ENCODE assay signal across 19 cellular contexts in the genomic region with DNA sequence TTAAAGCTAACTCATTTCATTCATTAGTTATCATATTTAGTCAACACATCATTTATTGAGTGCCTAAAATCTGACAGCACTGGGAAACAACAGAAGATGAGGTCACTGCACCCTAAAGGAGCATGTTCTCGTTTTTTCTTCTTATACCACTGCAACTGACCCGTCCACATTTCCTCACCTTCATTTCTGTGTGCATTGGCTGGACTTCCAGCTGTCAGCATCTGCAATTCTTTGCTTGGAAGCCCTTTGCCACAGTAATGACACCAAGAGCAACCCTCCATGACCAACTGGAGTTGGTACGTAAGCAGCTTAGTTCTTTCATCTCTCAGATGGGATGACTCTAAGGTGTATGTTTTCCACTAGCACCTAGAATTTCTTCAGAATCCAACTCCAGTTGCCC. TPM values are rescaled to one million over a fixed set of nuclear protein-coding genes. Genes with fewer than 3 reads are reported as not detected.
"Had no signal": no experiment of that assay in that cellular context is flagged by ENCODE, and none has a peak within 500 bp of the region (broad histone marks: within the 10 kb centered on the region; RNA-seq: fewer than 3 reads in every experiment).

No MANE protein-coding gene starts in this region.

- H3K27ac Mint-ChIP-seq: memory B cell; stimulated activated memory B cell treated with anti-CD40 and anti-IgM and Interleukin-4, amounts not matched to agents 10 μg/mL and 1 μg/mL and 100 μg/mL, for 72 hours; stimulated activated naive CD8-positive, alpha-beta T cell treated with anti-CD3 and anti-CD28 coated beads, Interleukin-15, amount 100 ng/mL, for 72 hours; type B pancreatic cell had no signal

- H3K4me3 Mint-ChIP-seq: memory B cell; mesothelial cell of epicardium; natural killer cell treated with Interleukin-12 subunit alpha and Interleukin-12 subunit beta and Interleukin-15 and Interleukin-18, amount 100 ng/mL, for 72 hours; stimulated activated memory B cell treated with anti-CD40 and anti-IgM and Interleukin-4, amounts not matched to agents 10 μg/mL and 1 μg/mL and 100 μg/mL, for 72 hours; stimulated activated naive CD8-positive, alpha-beta T cell treated with anti-CD3 and anti-CD28 coated beads, Interleukin-15, amount 100 ng/mL, for 72 hours; type B pancreatic cell had no signal

- H3K36me3 ChIP-seq: esophagus muscularis mucosa, gastrocnemius medialis, heart right ventricle, left lung, lower lobe of right lung, ovary had no signal

- H3K4me3 ChIP-seq: esophagus muscularis mucosa, gastrocnemius medialis, heart right ventricle, left lung, lower lobe of right lung, ovary, smooth muscle cell had no signal

- FAIRE-seq: urothelium cell line had no signal

- H3K36me3 Mint-ChIP-seq: memory B cell; mesothelial cell of epicardium; natural killer cell treated with Interleukin-12 subunit alpha and Interleukin-12 subunit beta and Interleukin-15 and Interleukin-18, amount 100 ng/mL, for 72 hours; stimulated activated memory B cell treated with anti-CD40 and anti-IgM and Interleukin-4, amounts not matched to agents 10 μg/mL and 1 μg/mL and 100 μg/mL, for 72 hours had no signal

- H3K27me3 ChIP-seq: esophagus muscularis mucosa, gastrocnemius medialis, heart right ventricle, left lung, ovary had no signal

- DNase-seq: effector memory CD4-positive, alpha-beta T cell; gastrocnemius medialis; heart right ventricle; islet precursor cell; left lung; lower lobe of right lung; ovary; right cardiac atrium; stimulated activated CD4-positive, alpha-beta T cell treated with anti-CD3 and anti-CD28 coated beads, Interleukin-2, amount 100 ng/mL, for 48 hours; stimulated activated naive CD8-positive, alpha-beta T cell treated with anti-CD3 and anti-CD28 coated beads, Interleukin-15, amount 100 ng/mL, for 72 hours had no signal

- H3K4me2 ChIP-seq: smooth muscle cell had no signal

- H3K27ac ChIP-seq: epithelial cell of prostate, gastrocnemius medialis, left lung, lower lobe of right lung, ovary had no signal

- H3K9me3 ChIP-seq: esophagus muscularis mucosa, gastrocnemius medialis, heart right ventricle, left lung, lower lobe of right lung, ovary had no signal

- H3K4me1 Mint-ChIP-seq: memory B cell; stimulated activated memory B cell treated with anti-CD40 and anti-IgM and Interleukin-4, amounts not matched to agents 10 μg/mL and 1 μg/mL and 100 μg/mL, for 72 hours; stimulated activated naive CD8-positive, alpha-beta T cell treated with anti-CD3 and anti-CD28 coated beads, Interleukin-15, amount 100 ng/mL, for 72 hours had no signal

- H3K27me3 Mint-ChIP-seq: natural killer cell treated with Interleukin-12 subunit alpha and Interleukin-12 subunit beta and Interleukin-15 and Interleukin-18, amount 100 ng/mL, for 72 hours; type B pancreatic cell had no signal

- H3K9me3 Mint-ChIP-seq: memory B cell; mesothelial cell of epicardium; natural killer cell treated with Interleukin-12 subunit alpha and Interleukin-12 subunit beta and Interleukin-15 and Interleukin-18, amount 100 ng/mL, for 72 hours; stimulated activated memory B cell treated with anti-CD40 and anti-IgM and Interleukin-4, amounts not matched to agents 10 μg/mL and 1 μg/mL and 100 μg/mL, for 72 hours; stimulated activated naive CD8-positive, alpha-beta T cell treated with anti-CD3 and anti-CD28 coated beads, Interleukin-15, amount 100 ng/mL, for 72 hours; type B pancreatic cell had no signal

- H3K4me1 ChIP-seq: gastrocnemius medialis, left lung, lower lobe of right lung had no signal

RNA-seq across cellular contexts. Expression of a gene that starts 13.2 kb away (rescaled TPM):
- total RNA-seq: natural killer cell treated with Interleukin-12 subunit alpha and Interleukin-12 subunit beta and Interleukin-15 and Interleukin-18, amount 100 ng/mL, for 72 hours had no signal

RNA-seq across cellular contexts. Expression of a gene that starts 27.3 kb away (rescaled TPM):
- total RNA-seq: gastrocnemius medialis; mesothelial cell of epicardium; natural killer cell treated with Interleukin-12 subunit alpha and Interleukin-12 subunit beta and Interleukin-15 and Interleukin-18, amount 100 ng/mL, for 72 hours; smooth muscle cell had no signal
- polyA plus RNA-seq: smooth muscle cell had no signal
